22 cellular contexts compared by ENCODE assay signal in the genomic region with DNA sequence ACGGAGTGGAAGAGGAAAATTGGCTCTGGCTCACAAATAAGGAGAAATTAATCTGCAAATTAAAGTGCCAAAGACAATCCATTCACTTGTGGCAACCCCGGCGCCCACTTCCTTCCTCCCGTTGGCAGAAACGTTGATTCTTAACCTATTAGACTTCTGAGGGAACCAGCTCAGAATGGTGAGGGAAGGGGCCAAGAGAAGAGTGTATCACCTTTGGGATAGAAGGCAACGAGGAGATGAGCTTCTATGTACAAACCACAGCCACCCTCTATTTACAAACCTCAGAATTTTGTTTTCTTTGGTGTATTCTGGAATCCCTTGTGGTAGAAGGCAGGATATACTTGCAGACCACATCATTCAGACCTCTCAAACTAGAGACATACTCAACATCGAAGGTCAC. TPM values are rescaled to one million over a fixed set of nuclear protein-coding genes. Genes with fewer than 3 reads are reported as not detected.
"Had no signal": no experiment of that assay in that cellular context is flagged by ENCODE, and none has a peak within 500 bp of the region (broad histone marks: within the 10 kb centered on the region; RNA-seq: fewer than 3 reads in every experiment).

No MANE protein-coding gene starts in this region.

- H3K36me3 ChIP-seq: esophagus squamous epithelium, left lung, vagina had no signal

- H3K4me3 ChIP-seq: esophagus squamous epithelium, left lung, skin epidermis, vagina had no signal

- H3K27me3 ChIP-seq: left lung, vagina had no signal

- H3K27ac Mint-ChIP-seq: activated naive CD4-positive, alpha-beta T cell treated with anti-CD3 and anti-CD28 coated beads, Interleukin-2, amount 10 ng/mL, durations not matched to agents 7 days and 5 days; stimulated activated naive CD8-positive, alpha-beta T cell treated with anti-CD3 and anti-CD28 coated beads, Interleukin-15, Interleukin-2, amounts not matched to agents 100 ng/mL and 50 ng/mL, for 24 hours had no signal

- H3K9me3 ChIP-seq: esophagus squamous epithelium, left lung, vagina had no signal

- H3K4me1 ChIP-seq: esophagus squamous epithelium, vagina had no signal

- H3K4me3 Mint-ChIP-seq: activated naive CD4-positive, alpha-beta T cell treated with anti-CD3 and anti-CD28 coated beads, Interleukin-2, amount 10 ng/mL, durations not matched to agents 7 days and 5 days; activated T-cell treated with anti-CD3 and anti-CD28 coated beads, Interleukin-2, amount 50 U/mL, for 4 hours; stimulated activated naive CD8-positive, alpha-beta T cell treated with anti-CD3 and anti-CD28 coated beads, Interleukin-15, Interleukin-2, amounts not matched to agents 100 ng/mL and 50 ng/mL, for 24 hours had no signal

- ATAC-seq: activated T-cell treated with anti-CD3 and anti-CD28 coated beads, Interleukin-2, amount 50 U/mL, for 4 hours; left lung had no signal

- H3K9me3 Mint-ChIP-seq: activated naive CD4-positive, alpha-beta T cell treated with anti-CD3 and anti-CD28 coated beads, Interleukin-2, amount 10 ng/mL, durations not matched to agents 7 days and 5 days; activated T-cell treated with anti-CD3 and anti-CD28 coated beads, Interleukin-2, amount 50 U/mL, for 4 hours; stimulated activated naive CD8-positive, alpha-beta T cell treated with anti-CD3 and anti-CD28 coated beads, Interleukin-15, Interleukin-2, amounts not matched to agents 100 ng/mL and 50 ng/mL, for 24 hours had no signal

- DNase-seq: activated CD4-positive, alpha-beta T cell treated with anti-CD3 and anti-CD28 coated beads for 4 hours; activated CD8-positive, alpha-beta memory T cell treated with anti-CD3 and anti-CD28 coated beads, Interleukin-2, amount 50 U/mL, for 4 hours; activated effector memory CD4-positive, alpha-beta T cell treated with Interleukin-2 at 50 U/mL for 16 hours; activated naive CD4-positive, alpha-beta T cell treated with anti-CD3 and anti-CD28 coated beads, Interleukin-2, amount 10 ng/mL, durations not matched to agents 7 days and 5 days; activated T-cell treated with anti-CD3 and anti-CD28 coated beads, Interleukin-2, amount 50 U/mL, for 4 hours; dermis blood vessel endothelial cell; effector memory CD4-positive, alpha-beta T cell; esophagus squamous epithelium; hypothalamus; left lung; occipital lobe; retina; SW 1271; trophoblast cell had no signal

- H3K27ac ChIP-seq: esophagus squamous epithelium, left lung, skin epidermis, vagina had no signal

- H3K36me3 Mint-ChIP-seq: activated naive CD4-positive, alpha-beta T cell treated with anti-CD3 and anti-CD28 coated beads, Interleukin-2, amount 10 ng/mL, durations not matched to agents 7 days and 5 days had no signal

RNA-seq across cellular contexts. Expression of gene MB, which starts 1.1 kb away (rescaled TPM):
- total RNA-seq: dermis blood vessel endothelial cell, endothelial cell of umbilical vein, mononuclear cell, occipital lobe, temporal lobe, vagina had no signal
- polyA plus RNA-seq: endothelial cell of umbilical vein, keratinocyte had no signal

RNA-seq across cellular contexts. Expression of gene APOL6, which starts 32.2 kb away (rescaled TPM):
- polyA plus RNA-seq: neural cell had no signal
